ENCODE assay signal across 8 cellular contexts in genomic region chr14:74571901-74572828, GRCh38. TPM values are rescaled to one million over a fixed set of nuclear protein-coding genes. Genes with fewer than 3 reads are reported as not detected.
DNase-seq lines count a peak whose midpoint lies in the region; ATAC-seq and TF ChIP-seq lines count a peak whose summit lies in the region.

No MANE protein-coding gene starts in this region.

- TF ChIP-seq CTCF in OCI-LY3 (IDR thresholded peaks at IDR 0.05; ENCODE audit: low read depth, low read length) (no peak), choroid plexus epithelial cell (conservative IDR thresholded peaks at IDR 0.05; ENCODE audit: low read depth, low read length) (no peak), natural killer cell (IDR thresholded peaks at IDR 0.05) (no peak)

- TF ChIP-seq POLR2A in GM18505 (IDR thresholded peaks at IDR 0.05; ENCODE audit: borderline replicate concordance, extremely low read depth, insufficient read depth, insufficient read length) (no peak), erythroblast (IDR thresholded peaks at IDR 0.05; ENCODE audit: low read length) (no peak)

- peak; percentile 23 for DNase-seq in NCI-H1105 treated with DMSO at 0.1 percent for 48 hours (lab: John Stamatoyannopoulos, UW)
- DNase-seq in NCI-H1105 (lab: John Stamatoyannopoulos, UW): no peak
- DNase-seq in choroid plexus epithelial cell (ENCODE audit: low read depth): peak; percentile 99
- DNase-seq in natural killer cell: no peak
- DNase-seq in erythroblast (lab: John Stamatoyannopoulos, UW): no peak

- no peaks in the 10 kb centered on the region for H3K9me3 ChIP-seq in OCI-LY3 (ENCODE audit: insufficient read depth, low read length)

- H3K4me3 Mint-ChIP-seq in natural killer cell: peak overlapping the region; percentile 57

- H3K4me2 ChIP-seq in OCI-LY3 (ENCODE audit: low read length): peak overlapping the region; percentile 63

- ATAC-seq in natural killer cell: no peak
- no peak for ATAC-seq in GM18505 (IDR thresholded peaks at IDR 0.05; ENCODE audit: unreplicated experiment)
- no peak for ATAC-seq in HG03280 (IDR thresholded peaks at IDR 0.05; ENCODE audit: unreplicated experiment)

- H3K27ac ChIP-seq in OCI-LY3 (ENCODE audit: low read length): no peak overlapping the region

- H4K20me1 ChIP-seq in OCI-LY3 (ENCODE audit: insufficient read depth, low read length): no peaks in the 10 kb centered on the region

- H3K4me1 Mint-ChIP-seq in natural killer cell: peaks cover 32 to 41% of the 10 kb centered on the region in 2 donors

- H3K9ac ChIP-seq in OCI-LY3 (ENCODE audit: low read length): peak overlapping the region; percentile 25; the same call in 1 of the 2 replicates

- H3K36me3 Mint-ChIP-seq in natural killer cell: no peaks in the 10 kb centered on the region

- H3K36me3 ChIP-seq in OCI-LY3 (replicated peaks; ENCODE audit: low read depth, low read length): no peaks in the 10 kb centered on the region

- H3K79me2 ChIP-seq in OCI-LY3 (ENCODE audit: low read length): no peaks in the 10 kb centered on the region

- peak overlapping the region; percentile 90 for H2AFZ ChIP-seq in OCI-LY3 (ENCODE audit: low read depth, low read length)

- H3K4me3 ChIP-seq in OCI-LY3 (ENCODE audit: low read length) (peak overlapping the region; percentile 57), choroid plexus epithelial cell (ENCODE audit: low read depth, low read length) (peak overlapping the region; percentile 33)

- no peaks in the 10 kb centered on the region for H3K9me3 Mint-ChIP-seq in natural killer cell

- H3K27ac Mint-ChIP-seq in natural killer cell: no peak overlapping the region

- H3K4me1 ChIP-seq in OCI-LY3 (ENCODE audit: low read length): peaks cover 6% of the 10 kb centered on the region; the same call in 1 of the 2 replicates

- intact Hi-C loops in natural killer cell (cut with micrococcal nuclease): no loop called here

- peaks cover 69 to 79% of the 10 kb centered on the region in 2 donors for H3K27me3 Mint-ChIP-seq in natural killer cell (ENCODE audit: low read depth in 2 of 2)

- H3K27me3 ChIP-seq in OCI-LY3 (ENCODE audit: low read depth, low read length): peaks cover 11% of the 10 kb centered on the region

RNA-seq across cellular contexts. Expression of gene LTBP2, which starts 39.9 kb away (rescaled TPM):
- 1 to 10 TPM; 2.1 to 3.7 (median 3.0) TPM for total RNA-seq in natural killer cell

Comparison
In these comparisons a context has a peak if more than half of its experiments do, and no peak if none do; other contexts are left out.
1. DNase-seq: peak in NCI-H1105 treated with DMSO at 0.1 percent for 48 hours (single experiment) and choroid plexus epithelial cell (single experiment); none in NCI-H1105 (single experiment), natural killer cell (single experiment) and erythroblast (0 of 2).